19 cellular contexts compared by ENCODE assay signal in the genomic region with DNA sequence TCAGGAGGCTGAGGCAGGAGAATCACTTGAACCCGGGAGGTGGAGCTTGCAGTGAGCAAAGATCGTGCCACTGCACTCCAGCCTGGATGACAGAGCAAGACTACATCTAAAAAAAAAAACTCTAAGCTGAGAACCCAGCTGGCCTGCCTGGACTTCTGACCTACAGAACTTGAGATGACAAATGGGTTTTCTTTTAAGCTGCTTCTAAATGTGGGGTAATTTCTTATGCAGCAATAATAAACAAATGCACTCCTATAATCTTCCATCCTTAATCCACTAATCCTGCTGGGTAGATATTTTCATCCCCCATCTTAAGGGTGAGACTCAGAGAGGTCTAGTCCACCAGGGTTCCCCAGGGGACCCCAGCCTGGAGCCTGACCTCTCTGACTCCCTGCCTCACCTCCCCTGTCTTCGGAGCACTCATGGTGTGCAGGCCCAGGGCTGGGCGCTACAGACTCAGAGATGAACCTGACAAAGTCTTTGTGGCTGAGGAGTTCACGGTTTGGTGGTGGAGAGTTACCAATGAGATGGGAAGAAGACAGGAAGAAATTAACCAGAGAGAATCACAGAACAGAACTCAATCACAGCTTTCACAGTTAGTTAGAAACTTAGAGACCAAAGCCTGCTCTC. TPM values are rescaled to one million over a fixed set of nuclear protein-coding genes. Genes with fewer than 3 reads are reported as not detected.
"Had no signal": no experiment of that assay in that cellular context is flagged by ENCODE, and none has a peak within 500 bp of the region (broad histone marks: within the 10 kb centered on the region; RNA-seq: fewer than 3 reads in every experiment).

No MANE protein-coding gene starts in this region.

- H3K36me3 ChIP-seq: prostate gland, stomach, uterus had no signal

- H3K27me3 Mint-ChIP-seq: activated CD4-positive, alpha-beta memory T cell treated with anti-CD3 and anti-CD28 coated beads for 36 hours; activated naive CD4-positive, alpha-beta T cell treated with anti-CD3 and anti-CD28 coated beads, Interleukin-2, amount 50 U/mL, for 24 hours had no signal

- H3K9me3 ChIP-seq: mucosa of descending colon, prostate gland, stomach, uterus had no signal

- H3K4me3 ChIP-seq: mucosa of descending colon, prostate gland, stomach, uterus had no signal

- ATAC-seq: left cardiac atrium; mucosa of descending colon; natural killer cell treated with Interleukin-12 subunit alpha and Interleukin-12 subunit beta and Interleukin-15 and Interleukin-18, amount 100 ng/mL, for 72 hours had no signal

- H3K4me1 ChIP-seq: prostate gland, uterus had no signal

- H3K27me3 ChIP-seq: uterus had no signal

- H3K4me3 Mint-ChIP-seq: activated CD4-positive, alpha-beta memory T cell treated with anti-CD3 and anti-CD28 coated beads for 36 hours; activated naive CD4-positive, alpha-beta T cell treated with anti-CD3 and anti-CD28 coated beads, Interleukin-2, amount 50 U/mL, for 24 hours; brain; central memory CD8-positive, alpha-beta T cell; dendritic cell treated with granulocyte-macrophage colony-stimulating factor and Interleukin-4, amounts not matched to agents 40 ng/mL and 50 ng/mL, for 4 days; natural killer cell treated with Interleukin-12 subunit alpha and Interleukin-12 subunit beta and Interleukin-15 and Interleukin-18, amount 100 ng/mL, for 72 hours had no signal

- H3K36me3 Mint-ChIP-seq: activated CD4-positive, alpha-beta memory T cell treated with anti-CD3 and anti-CD28 coated beads for 36 hours; activated naive CD4-positive, alpha-beta T cell treated with anti-CD3 and anti-CD28 coated beads, Interleukin-2, amount 50 U/mL, for 24 hours; brain; natural killer cell treated with Interleukin-12 subunit alpha and Interleukin-12 subunit beta and Interleukin-15 and Interleukin-18, amount 100 ng/mL, for 72 hours had no signal

- H3K4me1 Mint-ChIP-seq: activated naive CD4-positive, alpha-beta T cell treated with anti-CD3 and anti-CD28 coated beads, Interleukin-2, amount 50 U/mL, for 24 hours; central memory CD8-positive, alpha-beta T cell had no signal

- DNase-seq: activated CD4-positive, alpha-beta memory T cell treated with anti-CD3 and anti-CD28 coated beads for 36 hours; activated CD4-positive, CD25-positive, alpha-beta regulatory T cell treated with anti-CD3 and anti-CD28 coated beads, Interleukin-2, amount 50 U/mL, for 72 hours; amniotic stem cell; erythroblast; hypothalamus; left cardiac atrium; mucosa of descending colon; occipital lobe; stimulated activated CD4-positive, alpha-beta T cell treated with anti-CD3 and anti-CD28 coated beads, Interleukin-15, amount 100 ng/mL, for 24 hours; stimulated activated CD4-positive, alpha-beta T cell treated with anti-CD3 and anti-CD28 coated beads, Interleukin-4, amount 100 ng/mL, for 24 hours; stomach; uterus had no signal

- H3K9me3 Mint-ChIP-seq: activated CD4-positive, alpha-beta memory T cell treated with anti-CD3 and anti-CD28 coated beads for 36 hours; activated naive CD4-positive, alpha-beta T cell treated with anti-CD3 and anti-CD28 coated beads, Interleukin-2, amount 50 U/mL, for 24 hours; activated T-helper 2 cell treated with anti-CD3 and anti-CD28 coated beads, Interferon-gamma antibody, Interleukin-2, Interleukin-4, amounts not matched to agents 10 μg/mL and 5 μg/mL and 100 μg/mL, durations not matched to agents 14 hours and 24 hours and 36 hours; brain; central memory CD8-positive, alpha-beta T cell; dendritic cell treated with granulocyte-macrophage colony-stimulating factor and Interleukin-4, amounts not matched to agents 40 ng/mL and 50 ng/mL, for 4 days; natural killer cell treated with Interleukin-12 subunit alpha and Interleukin-12 subunit beta and Interleukin-15 and Interleukin-18, amount 100 ng/mL, for 72 hours had no signal

- H3K27ac Mint-ChIP-seq: activated CD4-positive, alpha-beta memory T cell treated with anti-CD3 and anti-CD28 coated beads for 36 hours; activated naive CD4-positive, alpha-beta T cell treated with anti-CD3 and anti-CD28 coated beads, Interleukin-2, amount 50 U/mL, for 24 hours; activated T-helper 2 cell treated with anti-CD3 and anti-CD28 coated beads, Interferon-gamma antibody, Interleukin-2, Interleukin-4, amounts not matched to agents 10 μg/mL and 5 μg/mL and 100 μg/mL, durations not matched to agents 14 hours and 24 hours and 36 hours; dendritic cell treated with granulocyte-macrophage colony-stimulating factor and Interleukin-4, amounts not matched to agents 40 ng/mL and 50 ng/mL, for 4 days; natural killer cell treated with Interleukin-12 subunit alpha and Interleukin-12 subunit beta and Interleukin-15 and Interleukin-18, amount 100 ng/mL, for 72 hours had no signal

- H3K27ac ChIP-seq: prostate gland, stomach, uterus had no signal

RNA-seq across cellular contexts. Expression of a gene that starts 39.7 kb away (rescaled TPM):
- total RNA-seq: activated T-helper 2 cell treated with anti-CD3 and anti-CD28 coated beads, Interferon-gamma antibody, Interleukin-2, Interleukin-4, amounts not matched to agents 10 μg/mL and 5 μg/mL and 100 μg/mL, durations not matched to agents 14 hours and 24 hours and 36 hours; natural killer cell treated with Interleukin-12 subunit alpha and Interleukin-12 subunit beta and Interleukin-15 and Interleukin-18, amount 100 ng/mL, for 72 hours had no signal
